8 cellular contexts compared by ENCODE assay signal in genomic region chr12:7142057-7142644, GRCh38. TPM values are rescaled to one million over a fixed set of nuclear protein-coding genes. Genes with fewer than 3 reads are reported as not detected.
DNase-seq lines count a peak whose midpoint lies in the region; ATAC-seq, FAIRE-seq and TF ChIP-seq lines count a peak whose summit lies in the region.

No MANE protein-coding gene starts in this region.

- peak; percentile 20 for FAIRE-seq in GM12891 (lab: Jason Lieb, UNC)
- peak; percentile 93 for FAIRE-seq in endothelial cell of umbilical vein (lab: Jason Lieb, UNC)

- H3K9me3 ChIP-seq in endothelial cell of umbilical vein (replicated peaks; ENCODE audit: control insufficient read depth, insufficient read depth, low read length) (no peaks in the 10 kb centered on the region), transverse colon (no peaks in the 10 kb centered on the region)

- H3K36me3 ChIP-seq in endothelial cell of umbilical vein (ENCODE audit: control insufficient read depth in 2 of 2, extremely low read depth in 1 of 2, insufficient read depth in 2 of 2, low read length in 2 of 2): peaks cover 0 to 4% of the 10 kb centered on the region in 2 experiments
- H3K36me3 ChIP-seq in transverse colon: no peaks in the 10 kb centered on the region

- no peak for TF ChIP-seq EP300 in transverse colon (IDR thresholded peaks at IDR 0.05; ENCODE audit: low read depth)

- no peak overlapping the region for H2AFZ ChIP-seq in endothelial cell of umbilical vein (ENCODE audit: low read depth, low read length)

- TF ChIP-seq POLR2A in GM12891 (IDR thresholded peaks at IDR 0.05; ENCODE audit: low read depth, low read length) (no peak), endothelial cell of umbilical vein (IDR thresholded peaks at IDR 0.05; ENCODE audit: low read depth, low read length) (no peak), transverse colon (IDR thresholded peaks at IDR 0.05) (no peak)

- H3K36me3 Mint-ChIP-seq in naive thymus-derived CD8-positive, alpha-beta T cell: peaks cover 0 to 38% (median 14%) of the 10 kb centered on the region in 3 donors

- POLR2A ChIA-PET in endothelial cell of umbilical vein (lab: Charles Lee): interaction anchor here (0.7 kb wide), 1 partner anchor 199 kb away, joined by 5 read pairs; the partner anchor contains the start of gene RNU7-1
- POLR2A ChIA-PET in naive thymus-derived CD8-positive, alpha-beta T cell (lab: Charles Lee): no interaction called here

- H3K27me3 ChIP-seq in endothelial cell of umbilical vein (ENCODE audit: control insufficient read depth in 2 of 2, insufficient read depth in 2 of 2, low read length in 2 of 2): no peaks in the 10 kb centered on the region
- H3K27me3 ChIP-seq in transverse colon: no peaks in the 10 kb centered on the region

- no peaks in the 10 kb centered on the region for H3K4me1 ChIP-seq in endothelial cell of umbilical vein (ENCODE audit: control insufficient read depth, extremely low read depth, insufficient read depth, low read length)
- no peaks in the 10 kb centered on the region for H3K4me1 ChIP-seq in transverse colon

- peaks cover 0 to 8% (median 0%) of the 10 kb centered on the region in 4 donors for H3K4me1 Mint-ChIP-seq in naive thymus-derived CD8-positive, alpha-beta T cell

- no peaks in the 10 kb centered on the region for H3K27me3 Mint-ChIP-seq in naive thymus-derived CD8-positive, alpha-beta T cell

- H3K27ac ChIP-seq in 22Rv1: no peak overlapping the region
- no peak overlapping the region for H3K27ac ChIP-seq in endothelial cell of umbilical vein (ENCODE audit: insufficient read depth, low read depth, low read length)
- H3K27ac ChIP-seq in transverse colon: no peak overlapping the region

- TF ChIP-seq CTCF in 22Rv1 (IDR thresholded peaks at IDR 0.05): peak; percentile 94
- TF ChIP-seq CTCF in endothelial cell of umbilical vein (IDR thresholded peaks at IDR 0.05; ENCODE audit: extremely low read depth in 1 of 2, insufficient read depth in 1 of 2, low read depth in 1 of 2, low read length in 2 of 2): peak; percentile 81 to 86
- peak; percentile 51 to 69 (median 66) for TF ChIP-seq CTCF in transverse colon (IDR thresholded peaks at IDR 0.05)

- in situ Hi-C loops in transverse colon (cut with MboI; ENCODE audit: low pct_ligation_motif_present in 1 of 4, low pct_unique_long_range_greater_than_20kb in 1 of 4, low sequenced_read_pairs in 3 of 4): no loop called here

- CTCF ChIA-PET in endothelial cell of umbilical vein (lab: Charles Lee): interaction anchor here (0.6 to 3.3 kb wide), 20 partner anchors 9 to 665 kb away, joined by 3 to 33 read pairs (median 4); partner anchors contain the start of genes CLSTN3 and PEX5

- H3K9me3 Mint-ChIP-seq in naive thymus-derived CD8-positive, alpha-beta T cell: no peaks in the 10 kb centered on the region

- H3K9me1 ChIP-seq in endothelial cell of umbilical vein (replicated peaks; ENCODE audit: control insufficient read depth, extremely low read depth, insufficient read depth, low read length): no peaks in the 10 kb centered on the region

- no peaks in the 10 kb centered on the region for H3K79me2 ChIP-seq in endothelial cell of umbilical vein (ENCODE audit: control insufficient read depth, insufficient read depth, low read length)

- ATAC-seq in naive thymus-derived CD8-positive, alpha-beta T cell: peak; percentile 86 to 89
- no peak for ATAC-seq in GM21390 (IDR thresholded peaks at IDR 0.05; ENCODE audit: unreplicated experiment)

- dilution Hi-C loops in endothelial cell of umbilical vein (cut with MboI; ENCODE audit: extremely low pct_ligation_motif_present, low sequenced_read_pairs): no loop called here

- no peak overlapping the region for H3K4me3 Mint-ChIP-seq in naive thymus-derived CD8-positive, alpha-beta T cell

- intact Hi-C loops in endothelial cell of umbilical vein (cut with micrococcal nuclease) (loop anchor here (1.0 kb wide), 4 partner anchors 8 to 496 kb away; no protein-coding TSS in a partner anchor), transverse colon (cut with DNase I; ENCODE audit: low total_unique reads) (no loop called here)

- WGBS in transverse colon (ENCODE audit: low coverage in 1 of 2), 2 donors: 57 to 77% methylated on average over 1 to 5 of the region's 5 CpGs

- no peak overlapping the region for H3K9ac ChIP-seq in endothelial cell of umbilical vein (replicated peaks; ENCODE audit: extremely low read depth, insufficient read depth, low read length)

- H4K20me1 ChIP-seq in endothelial cell of umbilical vein (replicated peaks; ENCODE audit: control insufficient read depth, extremely low read depth, insufficient read depth, low read length): no peaks in the 10 kb centered on the region

- DNase-seq in GM12891 (ENCODE audit: insufficient read length, low spot score) (no peak), NCI-H460 (ENCODE audit: extremely low read depth, low read depth) (peak; percentile 33), endothelial cell of umbilical vein (ENCODE audit: low read depth, low spot score) (peak; percentile 58), transverse colon (peak; percentile 48)
- peak; percentile 57 for DNase-seq in activated CD4-positive, alpha-beta T cell treated with anti-CD3 and anti-CD28 coated beads, Interleukin-2, amount 50 U/mL, for 1 hour
- DNase-seq in naive thymus-derived CD8-positive, alpha-beta T cell: peak; percentile 26 to 76 (median 48)

- BruUV-seq in endothelial cell of umbilical vein (replicated peaks; lab: Mats Ljungman, UMichigan): no TSS peak

- no peak overlapping the region for H3K4me2 ChIP-seq in endothelial cell of umbilical vein (ENCODE audit: insufficient read depth, low read length)

- H3K4me3 ChIP-seq in endothelial cell of umbilical vein (replicated peaks in 1 of 3; ENCODE audit: insufficient read depth in 1 of 3, low read depth in 1 of 3, low read length in 3 of 3): no peak overlapping the region
- H3K4me3 ChIP-seq in transverse colon: no peak overlapping the region

- peak overlapping the region in 1 of 10 donors; percentile 92 for H3K27ac Mint-ChIP-seq in naive thymus-derived CD8-positive, alpha-beta T cell

RNA-seq across cellular contexts. Expression of gene CLSTN3, which starts 12.0 kb away (rescaled TPM):
- polyA plus RNA-seq in GM12891 (2012; ENCODE audit: low read depth, missing spikeins): 20.2 TPM
- total RNA-seq in NCI-H460 (2014; rRNA removed; shearing (Covaris generic)): 5.2 and 6.4 TPM in 2 replicates
- 24.2 and 51.9 TPM in 2 replicates for polyA plus RNA-seq in NCI-H460 (2014; cell fraction: nucleus; rRNA removed)
- total RNA-seq in endothelial cell of umbilical vein: 24.2 and 27.8 TPM in 2 replicates
- 38.9 and 45.9 TPM in 2 replicates for polyA plus RNA-seq in endothelial cell of umbilical vein
- polyA plus RNA-seq in endothelial cell of umbilical vein (2011; cell fraction: cytosol; rRNA removed): 23.0 TPM in 2 replicates
- polyA plus RNA-seq in endothelial cell of umbilical vein (2011; cell fraction: nucleus; rRNA removed): 47.4 and 50.2 TPM in 2 replicates
- polyA plus RNA-seq in endothelial cell of umbilical vein (2012): 26.0 and 28.7 TPM in 2 replicates
- polyA minus RNA-seq in endothelial cell of umbilical vein: 66.8 and 96.6 TPM in 2 replicates
- 11.8 TPM for polyA minus RNA-seq in endothelial cell of umbilical vein (2011; cell fraction: cytosol; rRNA and poly(A)+ RNA removed)
- 27.2 and 28.1 TPM in 2 replicates for polyA minus RNA-seq in endothelial cell of umbilical vein (2011; cell fraction: nucleus; rRNA and poly(A)+ RNA removed)
- 10 to 100 TPM; 21.7 to 24.8 TPM for total RNA-seq in naive thymus-derived CD8-positive, alpha-beta T cell
- 1 to 10 TPM; 2.9 to 6.4 (median 5.8) TPM for polyA plus RNA-seq in naive thymus-derived CD8-positive, alpha-beta T cell
- 10 to 100 TPM; 13.9 to 98.7 (median 24.4) TPM for total RNA-seq in transverse colon

RNA-seq across cellular contexts. Expression of gene RBP5, which starts 13.5 kb away (rescaled TPM):
- 3.7 TPM for polyA plus RNA-seq in GM12891 (2012; ENCODE audit: low read depth, missing spikeins)
- not detected in 2 replicates for total RNA-seq in NCI-H460 (2014; rRNA removed; shearing (Covaris generic))
- not detected in 2 replicates for polyA plus RNA-seq in NCI-H460 (2014; cell fraction: nucleus; rRNA removed)
- not detected in 2 replicates for total RNA-seq in endothelial cell of umbilical vein
- polyA plus RNA-seq in endothelial cell of umbilical vein: 0.11 and 0.12 TPM in 2 replicates
- 0.19 and 0.20 TPM in 2 replicates for polyA plus RNA-seq in endothelial cell of umbilical vein (2011; cell fraction: cytosol; rRNA removed)
- polyA plus RNA-seq in endothelial cell of umbilical vein (2011; cell fraction: nucleus; rRNA removed): 0.59 and 1.5 TPM in 2 replicates
- polyA plus RNA-seq in endothelial cell of umbilical vein (2012): 0.71 and 1.3 TPM in 2 replicates
- polyA minus RNA-seq in endothelial cell of umbilical vein: 0.25 TPM in 1 of 2 replicates, not detected in the other
- not detected for polyA minus RNA-seq in endothelial cell of umbilical vein (2011; cell fraction: cytosol; rRNA and poly(A)+ RNA removed)
- not detected in 2 replicates for polyA minus RNA-seq in endothelial cell of umbilical vein (2011; cell fraction: nucleus; rRNA and poly(A)+ RNA removed)
- 1 to 10 TPM in 1 of 2 experiments, under 1 TPM in 1; 0.69 to 1.1 TPM for total RNA-seq in naive thymus-derived CD8-positive, alpha-beta T cell
- not detected for polyA plus RNA-seq in naive thymus-derived CD8-positive, alpha-beta T cell
- total RNA-seq in transverse colon: 1 to 10 TPM in 1 of 4 donors, under 1 TPM in 1, not detected in 2; 0.55 to 3.0 TPM

RNA-seq across cellular contexts. Expression of gene C1RL, which starts 33.1 kb away (rescaled TPM):
- polyA plus RNA-seq in GM12891 (2012; ENCODE audit: low read depth, missing spikeins): 6.6 TPM
- 5.1 and 6.4 TPM in 2 replicates for total RNA-seq in NCI-H460 (2014; rRNA removed; shearing (Covaris generic))
- 8.3 and 33.5 TPM in 2 replicates for polyA plus RNA-seq in NCI-H460 (2014; cell fraction: nucleus; rRNA removed)
- total RNA-seq in endothelial cell of umbilical vein (22.5 and 25.0 TPM in 2 replicates), transverse colon (100 to 1,000 TPM in 1 of 4 donors, 10 to 100 TPM in 3; 39.6 to 261 (median 65.0) TPM)
- 20.9 and 26.3 TPM in 2 replicates for polyA plus RNA-seq in endothelial cell of umbilical vein
- 13.6 and 17.1 TPM in 2 replicates for polyA plus RNA-seq in endothelial cell of umbilical vein (2011; cell fraction: cytosol; rRNA removed)
- 15.9 and 16.0 TPM in 2 replicates for polyA plus RNA-seq in endothelial cell of umbilical vein (2011; cell fraction: nucleus; rRNA removed)
- 16.7 and 24.1 TPM in 2 replicates for polyA plus RNA-seq in endothelial cell of umbilical vein (2012)
- polyA minus RNA-seq in endothelial cell of umbilical vein: 26.8 and 31.1 TPM in 2 replicates
- 12.6 TPM for polyA minus RNA-seq in endothelial cell of umbilical vein (2011; cell fraction: cytosol; rRNA and poly(A)+ RNA removed)
- 10.4 and 13.0 TPM in 2 replicates for polyA minus RNA-seq in endothelial cell of umbilical vein (2011; cell fraction: nucleus; rRNA and poly(A)+ RNA removed)
- 10 to 100 TPM; 20.7 to 24.1 TPM for total RNA-seq in naive thymus-derived CD8-positive, alpha-beta T cell
- 1 to 10 TPM; 3.7 to 5.7 (median 4.8) TPM for polyA plus RNA-seq in naive thymus-derived CD8-positive, alpha-beta T cell

RNA-seq across cellular contexts. Expression of gene PEX5, which starts 47.3 kb away (rescaled TPM):
- 19.7 TPM for polyA plus RNA-seq in GM12891 (2012; ENCODE audit: low read depth, missing spikeins)
- 8.9 and 13.9 TPM in 2 replicates for total RNA-seq in NCI-H460 (2014; rRNA removed; shearing (Covaris generic))
- polyA plus RNA-seq in NCI-H460 (2014; cell fraction: nucleus; rRNA removed): 20.0 and 66.8 TPM in 2 replicates
- total RNA-seq in endothelial cell of umbilical vein (24.2 and 32.3 TPM in 2 replicates), transverse colon (10 to 100 TPM; 23.9 to 86.0 (median 30.3) TPM)
- polyA plus RNA-seq in endothelial cell of umbilical vein: 11.4 and 12.9 TPM in 2 replicates
- 13.9 and 14.3 TPM in 2 replicates for polyA plus RNA-seq in endothelial cell of umbilical vein (2011; cell fraction: cytosol; rRNA removed)
- 21.3 and 21.5 TPM in 2 replicates for polyA plus RNA-seq in endothelial cell of umbilical vein (2011; cell fraction: nucleus; rRNA removed)
- 18.3 and 22.9 TPM in 2 replicates for polyA plus RNA-seq in endothelial cell of umbilical vein (2012)
- polyA minus RNA-seq in endothelial cell of umbilical vein: 16.4 and 19.0 TPM in 2 replicates
- 12.1 TPM for polyA minus RNA-seq in endothelial cell of umbilical vein (2011; cell fraction: cytosol; rRNA and poly(A)+ RNA removed)
- 18.2 and 21.5 TPM in 2 replicates for polyA minus RNA-seq in endothelial cell of umbilical vein (2011; cell fraction: nucleus; rRNA and poly(A)+ RNA removed)
- total RNA-seq in naive thymus-derived CD8-positive, alpha-beta T cell: 10 to 100 TPM; 30.8 to 31.2 TPM
- 10 to 100 TPM; 13.4 to 19.8 (median 14.1) TPM for polyA plus RNA-seq in naive thymus-derived CD8-positive, alpha-beta T cell

RNA-seq across cellular contexts. Expression of gene C1R, which starts 49.9 kb away (rescaled TPM):
- polyA plus RNA-seq in GM12891 (2012; ENCODE audit: low read depth, missing spikeins): 3.8 TPM
- 2.6 and 3.5 TPM in 2 replicates for total RNA-seq in NCI-H460 (2014; rRNA removed; shearing (Covaris generic))
- polyA plus RNA-seq in NCI-H460 (2014; cell fraction: nucleus; rRNA removed): 7.7 and 8.4 TPM in 2 replicates
- 3.1 and 3.6 TPM in 2 replicates for total RNA-seq in endothelial cell of umbilical vein
- polyA plus RNA-seq in endothelial cell of umbilical vein: 5.1 and 5.8 TPM in 2 replicates
- 3.4 and 3.9 TPM in 2 replicates for polyA plus RNA-seq in endothelial cell of umbilical vein (2011; cell fraction: cytosol; rRNA removed)
- polyA plus RNA-seq in endothelial cell of umbilical vein (2011; cell fraction: nucleus; rRNA removed): 2.6 and 3.6 TPM in 2 replicates
- polyA plus RNA-seq in endothelial cell of umbilical vein (2012): 2.7 and 2.8 TPM in 2 replicates
- polyA minus RNA-seq in endothelial cell of umbilical vein: 2.4 and 4.1 TPM in 2 replicates
- polyA minus RNA-seq in endothelial cell of umbilical vein (2011; cell fraction: cytosol; rRNA and poly(A)+ RNA removed): 1.4 TPM
- 0.53 and 2.5 TPM in 2 replicates for polyA minus RNA-seq in endothelial cell of umbilical vein (2011; cell fraction: nucleus; rRNA and poly(A)+ RNA removed)
- total RNA-seq in naive thymus-derived CD8-positive, alpha-beta T cell: 1 to 10 TPM; 1.4 to 1.5 TPM
- polyA plus RNA-seq in naive thymus-derived CD8-positive, alpha-beta T cell: 1 to 10 TPM; 1.5 to 3.2 (median 2.5) TPM
- 100 to 1,000 TPM in 3 of 4 donors, 10 to 100 TPM in 1; 68.5 to 154 (median 125) TPM for total RNA-seq in transverse colon
